ENCODE assay signal across 1 cellular context in the genomic region with DNA sequence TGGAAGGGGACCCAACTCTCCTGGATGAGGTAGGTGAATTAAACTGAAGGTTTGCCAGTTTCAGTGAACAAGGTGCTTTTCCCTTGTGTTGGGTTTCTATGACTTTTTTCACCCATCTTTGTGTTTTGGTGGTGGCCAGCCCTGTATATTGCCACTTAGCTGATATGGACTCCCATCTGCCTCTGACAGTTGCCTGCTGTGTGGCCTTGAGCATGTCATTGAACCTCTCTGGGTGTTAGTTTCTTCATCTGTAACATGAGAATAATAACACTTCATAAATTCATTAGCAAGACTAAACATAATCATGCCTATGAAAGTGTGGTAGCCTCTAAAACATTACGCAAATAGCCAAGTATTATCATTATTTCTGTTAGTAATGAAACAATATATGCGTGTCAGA.
TF ChIP-seq lines count a peak whose summit lies in the region.

No MANE protein-coding gene starts in this region.

TF ChIP-seq in SK-N-SH, 30 proteins besides CTCF, POLR2A, EP300 and RAD21 (continued from another document):
- TF ChIP-seq, protein P1, sequence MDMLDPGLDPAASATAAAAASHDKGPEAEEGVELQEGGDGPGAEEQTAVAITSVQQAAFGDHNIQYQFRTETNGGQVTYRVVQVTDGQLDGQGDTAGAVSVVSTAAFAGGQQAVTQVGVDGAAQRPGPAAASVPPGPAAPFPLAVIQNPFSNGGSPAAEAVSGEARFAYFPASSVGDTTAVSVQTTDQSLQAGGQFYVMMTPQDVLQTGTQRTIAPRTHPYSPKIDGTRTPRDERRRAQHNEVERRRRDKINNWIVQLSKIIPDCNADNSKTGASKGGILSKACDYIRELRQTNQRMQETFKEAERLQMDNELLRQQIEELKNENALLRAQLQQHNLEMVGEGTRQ (IDR thresholded peaks at IDR 0.05; ENCODE audit: borderline replicate concordance, low read depth, low read length), result no peak
- TF ChIP-seq, protein P2, sequence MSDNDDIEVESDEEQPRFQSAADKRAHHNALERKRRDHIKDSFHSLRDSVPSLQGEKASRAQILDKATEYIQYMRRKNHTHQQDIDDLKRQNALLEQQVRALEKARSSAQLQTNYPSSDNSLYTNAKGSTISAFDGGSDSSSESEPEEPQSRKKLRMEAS (IDR thresholded peaks at IDR 0.05; ENCODE audit: low read depth), result no peak
- TF ChIP-seq MXI1 (IDR thresholded peaks at IDR 0.05; ENCODE audit: low read depth, low read length) (no peak), EZH2phosphoT487 (IDR thresholded peaks at IDR 0.05; ENCODE audit: borderline replicate concordance, low read depth) (no peak)
